ENCODE assay signal across 8 cellular contexts in the genomic region with DNA sequence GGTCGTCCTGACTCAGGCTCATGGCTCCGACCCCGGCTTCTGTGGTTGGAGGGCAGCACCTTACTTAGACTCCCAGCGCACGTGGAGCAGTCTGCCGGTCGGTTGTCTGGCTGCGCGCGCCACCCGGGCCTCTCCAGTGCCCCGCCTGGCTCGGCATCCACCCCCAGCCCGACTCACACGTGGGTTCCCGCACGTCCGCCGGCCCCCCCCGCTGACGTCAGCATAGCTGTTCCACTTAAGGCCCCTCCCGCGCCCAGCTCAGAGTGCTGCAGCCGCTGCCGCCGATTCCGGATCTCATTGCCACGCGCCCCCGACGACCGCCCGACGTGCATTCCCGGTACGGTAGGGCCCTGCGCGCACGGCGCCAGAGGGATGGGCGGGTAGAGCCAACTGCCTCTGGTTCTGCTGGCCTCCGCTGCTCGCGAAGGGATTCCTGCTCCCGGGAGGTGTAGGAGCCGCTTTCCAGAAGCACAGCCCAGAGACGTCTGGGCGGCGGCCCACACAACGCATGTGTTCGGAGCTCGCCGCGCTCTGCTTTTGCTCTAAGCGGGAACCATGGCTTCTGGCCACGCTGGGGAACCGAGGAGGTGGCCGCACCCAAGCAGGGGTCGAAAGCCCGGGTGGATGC. TPM values are rescaled to one million over a fixed set of nuclear protein-coding genes. Genes with fewer than 3 reads are reported as not detected.
DNase-seq lines count a peak whose midpoint lies in the region; ATAC-seq and TF ChIP-seq lines count a peak whose summit lies in the region.

A gene (plus strand): TSS at position 264 of the 628 bp plus-strand sequence. CDS start 2,280 bp downstream, outside the sequence.

- H3K4me2 ChIP-seq in osteoblast (ENCODE audit: insufficient read depth, low read length): peak within 1 kb of the TSS; percentile 93

- TF ChIP-seq POLR2A in testis (IDR thresholded peaks at IDR 0.05): no peak

- H3K4me3 ChIP-seq in osteoblast (ENCODE audit: insufficient read depth, low read length): peak within 1 kb of the TSS; percentile 98
- H3K4me3 ChIP-seq in testis: peak within 1 kb of the TSS; percentile 53 to 96

- H4K20me1 ChIP-seq in osteoblast (ENCODE audit: insufficient read depth, low read length): peaks cover 44% of the 10 kb centered on the region

- H3K4me1 ChIP-seq in osteoblast (ENCODE audit: insufficient read depth, low read length) (peaks cover 20% of the 10 kb centered on the region), testis (peaks cover 14% of the 10 kb centered on the region)

- H3K27ac ChIP-seq in osteoblast (ENCODE audit: low read depth, low read length) (peak within 1 kb of the TSS; percentile 96), testis (peak within 1 kb of the TSS; percentile 90 to 91)

- peak; percentile 98 for DNase-seq in GM10248 (ENCODE audit: extremely low spot score)
- DNase-seq in NCI-H1105 (lab: John Stamatoyannopoulos, UW): peak; percentile 93
- DNase-seq in SKM-1 (lab: John Stamatoyannopoulos, UW; ENCODE audit: unreplicated experiment): peak; percentile 86
- peak; percentile 97 to 98 for DNase-seq in activated naive CD4-positive, alpha-beta T cell treated with anti-CD3 and anti-CD28 coated beads, Interleukin-2, amount 50 U/mL, for 72 hours (ENCODE audit: low spot score in 2 of 2)
- peak; percentile 99 for DNase-seq in glomerular visceral epithelial cell (ENCODE audit: extremely low spot score)
- DNase-seq in osteoblast (ENCODE audit: insufficient read length, low spot score, missing footprints): peak; percentile 98
- peak; percentile 98 for DNase-seq in testis

- peaks cover 48% of the 10 kb centered on the region for H3K79me2 ChIP-seq in osteoblast (ENCODE audit: insufficient read depth, low read length)

- peak within 1 kb of the TSS; percentile 98 to 99 for H3K27ac Mint-ChIP-seq in activated naive CD4-positive, alpha-beta T cell treated with anti-CD3 and anti-CD28 coated beads, Interleukin-2, amount 50 U/mL, for 72 hours

- H3K9me3 ChIP-seq in osteoblast (ENCODE audit: low read depth, low read length) (no peaks in the 10 kb centered on the region), testis (no peaks in the 10 kb centered on the region)

- H3K36me3 Mint-ChIP-seq in activated naive CD4-positive, alpha-beta T cell treated with anti-CD3 and anti-CD28 coated beads, Interleukin-2, amount 50 U/mL, for 72 hours: peaks cover 43 to 48% of the 10 kb centered on the region in 2 donors

- ATAC-seq in HG02623 (IDR thresholded peaks at IDR 0.05; ENCODE audit: unreplicated experiment): peak; percentile 65
- peak; percentile 82 for ATAC-seq in activated naive CD4-positive, alpha-beta T cell treated with anti-CD3 and anti-CD28 coated beads, Interleukin-2, amount 50 U/mL, for 72 hours

- no peaks in the 10 kb centered on the region for H3K27me3 ChIP-seq in osteoblast (ENCODE audit: insufficient read depth, low read length)
- no peaks in the 10 kb centered on the region for H3K27me3 ChIP-seq in testis

- intact Hi-C loops in testis (cut with DNase I; ENCODE audit: low total_unique reads): no loop called here

- CTCF ChIA-PET in GM10248 (lab: Yijun Ruan, JAX): interaction anchor here (0.6 to 4.1 kb wide), 11 partner anchors 10 to 370 kb away, joined by 3 to 35 read pairs (median 4); no protein-coding TSS in a partner anchor

- TF ChIP-seq CTCF in GM10248 (IDR thresholded peaks at IDR 0.05; ENCODE audit: control extremely low read depth, extremely low read depth, low read depth, missing control alignments) (no peak), osteoblast (IDR thresholded peaks at IDR 0.05; ENCODE audit: extremely low read depth, low read depth, low read length) (no peak), testis (IDR thresholded peaks at IDR 0.05) (peak in 1 of 3 experiments; percentile 4)

- no peaks in the 10 kb centered on the region for H3K9me3 Mint-ChIP-seq in activated naive CD4-positive, alpha-beta T cell treated with anti-CD3 and anti-CD28 coated beads, Interleukin-2, amount 50 U/mL, for 72 hours

- H3K36me3 ChIP-seq in osteoblast (ENCODE audit: insufficient read depth, low read length): peaks cover 30% of the 10 kb centered on the region
- H3K36me3 ChIP-seq in testis (ENCODE audit: low read depth, missing control alignments): no peaks in the 10 kb centered on the region

- 0 to 1% methylated on average over 1 to 42 of the region's 60 CpGs for WGBS in testis, 2 donors

- peak within 1 kb of the TSS; percentile 90 for H2AFZ ChIP-seq in osteoblast (ENCODE audit: low read length)

- POLR2A ChIA-PET in GM10248 (lab: Yijun Ruan, JAX): interaction anchor here (0.6 to 3.4 kb wide), 14 partner anchors 10 to 1194 kb away, joined by 3 to 41 read pairs (median 4); a partner anchor contains a TSS

RNA-seq across cellular contexts. Expression of the gene that starts here (rescaled TPM):
- total RNA-seq in activated naive CD4-positive, alpha-beta T cell treated with anti-CD3 and anti-CD28 coated beads, Interleukin-2, amount 50 U/mL, for 72 hours: 1,000 to 10,000 TPM in 1 of 2 donors, 100 to 1,000 TPM in 1; 979 to 2,196 TPM
- total RNA-seq in osteoblast: 680 and 798 TPM in 2 replicates
- 100 to 1,000 TPM; 155 to 174 TPM for total RNA-seq in testis
- polyA plus RNA-seq in testis (ENCODE audit: insufficient read depth, low read depth, low replicate concordance): 353 TPM

Comparison
In these comparisons a context has a peak if more than half of its experiments do, and no peak if none do; other contexts are left out.
1. Peak in every context shown above with its lines: DNase-seq, ATAC-seq, H3K4me3 ChIP-seq and H3K27ac ChIP-seq.